Comparison of ENCODE assay signal across 10 cellular contexts in genomic region chr6:78835817-78836216, GRCh38.
A peak's percentile ranks its signal among the peaks of the same experiment; 100 is the strongest.
DNase-seq lines count a peak whose midpoint lies in the region; ATAC-seq and TF ChIP-seq lines count a peak whose summit lies in the region.
"Had no signal": no experiment of that assay in that cellular context is flagged by ENCODE, and none has a peak within 500 bp of the region (broad histone marks: within the 10 kb centered on the region; RNA-seq: fewer than 3 reads in every experiment).

No MANE protein-coding gene starts in this region.

- H3K4me3 Mint-ChIP-seq in stimulated activated naive B cell treated with anti-CD40 and anti-IgM and Interleukin-4, amounts not matched to agents 10 μg/mL and 1 μg/mL and 100 μg/mL, for 72 hours: no peak overlapping the region
- H3K4me3 Mint-ChIP-seq: activated naive CD4-positive, alpha-beta T cell treated with anti-CD3 and anti-CD28 coated beads for 36 hours had no signal

- ATAC-seq in HG03432 (IDR thresholded peaks at IDR 0.05; ENCODE audit: unreplicated experiment): peak; percentile 46
- ATAC-seq in RWPE2 (ENCODE audit: low read depth): 0 out of 3 replicates have a peak, but pooled peaks have one; percentile 38
- ATAC-seq in stimulated activated naive B cell treated with anti-CD40 and anti-IgM and Interleukin-4, amounts not matched to agents 10 μg/mL and 1 μg/mL and 100 μg/mL, for 72 hours (replicated peaks): no peak

- peak; percentile 9; the same call in 1 of the 2 replicates for TF ChIP-seq CTCF in AG09319 (IDR thresholded peaks at IDR 0.05; ENCODE audit: low read depth, low read length)
- peak; percentile 59 for TF ChIP-seq CTCF in RWPE2 (IDR thresholded peaks at IDR 0.05; ENCODE audit: poor library complexity, severe bottlenecking)

- peaks cover 25 to 31% of the 10 kb centered on the region in 2 donors for H3K27me3 Mint-ChIP-seq in stimulated activated naive B cell treated with anti-CD40 and anti-IgM and Interleukin-4, amounts not matched to agents 10 μg/mL and 1 μg/mL and 100 μg/mL, for 72 hours

- no peak overlapping the region for H3K27ac ChIP-seq in RWPE2 (ENCODE audit: poor library complexity, severe bottlenecking)

- H3K4me1 ChIP-seq in RWPE2 (ENCODE audit: insufficient read depth, poor library complexity, severe bottlenecking): no peaks in the 10 kb centered on the region

- H3K4me3 ChIP-seq in RWPE2 (ENCODE audit: severe bottlenecking): no peak overlapping the region

- no peak overlapping the region for H3K27ac Mint-ChIP-seq in stimulated activated naive B cell treated with anti-CD40 and anti-IgM and Interleukin-4, amounts not matched to agents 10 μg/mL and 1 μg/mL and 100 μg/mL, for 72 hours
- H3K27ac Mint-ChIP-seq: activated naive CD4-positive, alpha-beta T cell treated with anti-CD3 and anti-CD28 coated beads for 36 hours had no signal

- no peaks in the 10 kb centered on the region for H3K27me3 ChIP-seq in RWPE2 (ENCODE audit: insufficient read depth, poor library complexity, severe bottlenecking)

- H3K9me3 Mint-ChIP-seq in stimulated activated naive B cell treated with anti-CD40 and anti-IgM and Interleukin-4, amounts not matched to agents 10 μg/mL and 1 μg/mL and 100 μg/mL, for 72 hours: peaks cover 4 to 6% of the 10 kb centered on the region in 2 donors
- H3K9me3 Mint-ChIP-seq: activated naive CD4-positive, alpha-beta T cell treated with anti-CD3 and anti-CD28 coated beads for 36 hours had no signal

- H3K4me1 Mint-ChIP-seq in stimulated activated naive B cell treated with anti-CD40 and anti-IgM and Interleukin-4, amounts not matched to agents 10 μg/mL and 1 μg/mL and 100 μg/mL, for 72 hours: no peaks in the 10 kb centered on the region

- H3K9me3 ChIP-seq in RWPE2 (ENCODE audit: severe bottlenecking): no peaks in the 10 kb centered on the region

- DNase-seq in AG09319 (ENCODE audit: extremely low read depth, low read depth) (no peak), RWPE2 (ENCODE audit: low spot score) (no peak), inferior parietal cortex (ENCODE audit: extremely low spot score) (peak; percentile 53), anterior cingulate cortex (lab: John Stamatoyannopoulos, UW) (no peak)
- DNase-seq in stimulated activated naive B cell treated with anti-CD40 and anti-IgM and Interleukin-4, amounts not matched to agents 10 μg/mL and 1 μg/mL and 100 μg/mL, for 72 hours: no peak
- DNase-seq in activated CD4-positive, CD25-positive, alpha-beta regulatory T cell (lab: John Stamatoyannopoulos, UW): no peak
- no peak for DNase-seq in stimulated activated CD4-positive, alpha-beta T cell treated with anti-CD3 and anti-CD28 coated beads, Interleukin-4, amount 100 ng/mL, for 4 hours
- DNase-seq: activated naive CD4-positive, alpha-beta T cell treated with anti-CD3 and anti-CD28 coated beads for 36 hours; NCI-H1436 treated with DMSO at 0.1 percent for 48 hours had no signal

- H3K36me3 ChIP-seq in RWPE2 (ENCODE audit: low read depth): no peaks in the 10 kb centered on the region

- no peaks in the 10 kb centered on the region for H3K36me3 Mint-ChIP-seq in stimulated activated naive B cell treated with anti-CD40 and anti-IgM and Interleukin-4, amounts not matched to agents 10 μg/mL and 1 μg/mL and 100 μg/mL, for 72 hours

Comparison
In these comparisons a context has a peak if more than half of its experiments do, and no peak if none do; other contexts are left out.
1. ATAC-seq: peak in HG03432 (single experiment) and RWPE2 (single experiment); none in stimulated activated naive B cell treated with anti-CD40 and anti-IgM and Interleukin-4, amounts not matched to agents 10 μg/mL and 1 μg/mL and 100 μg/mL, for 72 hours (0 of 2).